ENCODE assay signal across 13 cellular contexts in genomic region chr1:53639251-53639721, GRCh38.
DNase-seq lines count a peak whose midpoint lies in the region; ATAC-seq lines count a peak whose summit lies in the region.
"Had no signal": no experiment of that assay in that cellular context is flagged by ENCODE, and none has a peak within 500 bp of the region (broad histone marks: within the 10 kb centered on the region; RNA-seq: fewer than 3 reads in every experiment).

No MANE protein-coding gene starts in this region.

- 38 to 47% methylated on average over 16 of the region's 16 CpGs for WGBS in aorta, 2 donors

- no peaks in the 10 kb centered on the region for H3K36me3 ChIP-seq in aorta (ENCODE audit: control insufficient read depth in 1 of 2, insufficient read depth in 2 of 2, low read length in 1 of 2)

- no peaks in the 10 kb centered on the region for H3K27me3 Mint-ChIP-seq in activated T-helper 1 cell treated with anti-CD3 and anti-CD28 coated beads, Interleukin-12 subunit alpha, Interleukin-12 subunit beta, Interleukin-2, Interleukin-4 antibody, amounts not matched to agents 30 ng/mL and 10 ng/mL and 1 ng/mL, durations not matched to agents 14 hours and 24 hours and 36 hours (ENCODE audit: insufficient read depth)
- H3K27me3 Mint-ChIP-seq: CD4-positive, alpha-beta T cell had no signal

- H3K27ac Mint-ChIP-seq in activated T-helper 1 cell treated with anti-CD3 and anti-CD28 coated beads, Interleukin-12 subunit alpha, Interleukin-12 subunit beta, Interleukin-2, Interleukin-4 antibody, amounts not matched to agents 30 ng/mL and 10 ng/mL and 1 ng/mL, durations not matched to agents 14 hours and 24 hours and 36 hours: no peak overlapping the region
- H3K27ac Mint-ChIP-seq: CD4-positive, alpha-beta T cell; H9; natural killer cell treated with Interleukin-12 subunit alpha and Interleukin-12 subunit beta and Interleukin-15 and Interleukin-18, amount 100 ng/mL, for 72 hours had no signal

- intact Hi-C loops in aorta (cut with DNase I): no loop called here
- intact Hi-C loops in activated T-helper 1 cell treated with anti-CD3 and anti-CD28 coated beads, Interleukin-12 subunit alpha, Interleukin-12 subunit beta, Interleukin-2, Interleukin-4 antibody, amounts not matched to agents 30 ng/mL and 10 ng/mL and 1 ng/mL, durations not matched to agents 14 hours and 24 hours and 36 hours (cut with micrococcal nuclease): no loop called here

- H3K4me1 Mint-ChIP-seq in activated T-helper 1 cell treated with anti-CD3 and anti-CD28 coated beads, Interleukin-12 subunit alpha, Interleukin-12 subunit beta, Interleukin-2, Interleukin-4 antibody, amounts not matched to agents 30 ng/mL and 10 ng/mL and 1 ng/mL, durations not matched to agents 14 hours and 24 hours and 36 hours (ENCODE audit: low read depth): no peaks in the 10 kb centered on the region

- no peaks in the 10 kb centered on the region for H3K9me3 Mint-ChIP-seq in activated T-helper 1 cell treated with anti-CD3 and anti-CD28 coated beads, Interleukin-12 subunit alpha, Interleukin-12 subunit beta, Interleukin-2, Interleukin-4 antibody, amounts not matched to agents 30 ng/mL and 10 ng/mL and 1 ng/mL, durations not matched to agents 14 hours and 24 hours and 36 hours
- H3K9me3 Mint-ChIP-seq: CD4-positive, alpha-beta T cell; H9; natural killer cell treated with Interleukin-12 subunit alpha and Interleukin-12 subunit beta and Interleukin-15 and Interleukin-18, amount 100 ng/mL, for 72 hours had no signal

- no peaks in the 10 kb centered on the region for H3K4me1 ChIP-seq in aorta (ENCODE audit: control insufficient read depth in 1 of 2, insufficient read depth in 2 of 2, low read length in 2 of 2)

- no peak overlapping the region for H3K4me3 ChIP-seq in aorta (ENCODE audit: low read length in 2 of 2)

- no peaks in the 10 kb centered on the region for H3K9me3 ChIP-seq in aorta (ENCODE audit: control insufficient read depth, low read length)

- ATAC-seq in aorta (ENCODE audit: low FRiP score): no peak
- ATAC-seq: natural killer cell treated with Interleukin-12 subunit alpha and Interleukin-12 subunit beta and Interleukin-15 and Interleukin-18, amount 100 ng/mL, for 72 hours had no signal

- DNase-seq in stimulated activated CD4-positive, alpha-beta T cell treated with anti-CD3 and anti-CD28 coated beads, Interleukin-15, amount 100 ng/mL, for 24 hours: peak; percentile 9
- DNase-seq in stimulated activated CD4-positive, alpha-beta T cell treated with anti-CD3 and anti-CD28 coated beads, Interleukin-4, amount 100 ng/mL, for 24 hours: no peak
- DNase-seq in SW480 (ENCODE audit: low spot score) (peak; percentile 74), kidney glomerular epithelial cell (lab: John Stamatoyannopoulos, UW) (peak; percentile 93), aorta (peak; percentile 35 to 41), NCI-H1092 (lab: John Stamatoyannopoulos, UW) (no peak), SIG-M5 treated with dmso at 0.1 percent for 504 hours (lab: John Stamatoyannopoulos, UW; ENCODE audit: unreplicated experiment) (no peak)
- DNase-seq in activated T-helper 1 cell treated with anti-CD3 and anti-CD28 coated beads, Interleukin-12 subunit alpha, Interleukin-12 subunit beta, Interleukin-2, Interleukin-4 antibody, amounts not matched to agents 30 ng/mL and 10 ng/mL and 1 ng/mL, durations not matched to agents 14 hours and 24 hours and 36 hours (ENCODE audit: low spot score): no peak
- DNase-seq: amniotic stem cell had no signal

- H3K27me3 ChIP-seq in aorta (ENCODE audit: control insufficient read depth in 1 of 2, insufficient read depth in 2 of 2, low read length in 1 of 2): no peaks in the 10 kb centered on the region

- H3K27ac ChIP-seq in aorta (ENCODE audit: low read depth in 1 of 2, low read length in 2 of 2): no peak overlapping the region
- H3K27ac ChIP-seq: HL-60 had no signal

- no peak overlapping the region for H3K4me3 Mint-ChIP-seq in activated T-helper 1 cell treated with anti-CD3 and anti-CD28 coated beads, Interleukin-12 subunit alpha, Interleukin-12 subunit beta, Interleukin-2, Interleukin-4 antibody, amounts not matched to agents 30 ng/mL and 10 ng/mL and 1 ng/mL, durations not matched to agents 14 hours and 24 hours and 36 hours
- H3K4me3 Mint-ChIP-seq: CD4-positive, alpha-beta T cell; H9; natural killer cell treated with Interleukin-12 subunit alpha and Interleukin-12 subunit beta and Interleukin-15 and Interleukin-18, amount 100 ng/mL, for 72 hours had no signal

- no peaks in the 10 kb centered on the region for H3K36me3 Mint-ChIP-seq in activated T-helper 1 cell treated with anti-CD3 and anti-CD28 coated beads, Interleukin-12 subunit alpha, Interleukin-12 subunit beta, Interleukin-2, Interleukin-4 antibody, amounts not matched to agents 30 ng/mL and 10 ng/mL and 1 ng/mL, durations not matched to agents 14 hours and 24 hours and 36 hours (ENCODE audit: low read depth)
- H3K36me3 Mint-ChIP-seq: natural killer cell treated with Interleukin-12 subunit alpha and Interleukin-12 subunit beta and Interleukin-15 and Interleukin-18, amount 100 ng/mL, for 72 hours had no signal

Comparison
In these comparisons a context has a peak if more than half of its experiments do, and no peak if none do; other contexts are left out.
1. DNase-seq: peak in stimulated activated CD4-positive, alpha-beta T cell treated with anti-CD3 and anti-CD28 coated beads, Interleukin-15, amount 100 ng/mL, for 24 hours (single experiment), SW480 (single experiment), kidney glomerular epithelial cell (single experiment) and aorta (2 of 2); none in stimulated activated CD4-positive, alpha-beta T cell treated with anti-CD3 and anti-CD28 coated beads, Interleukin-4, amount 100 ng/mL, for 24 hours (single experiment), activated T-helper 1 cell treated with anti-CD3 and anti-CD28 coated beads, Interleukin-12 subunit alpha, Interleukin-12 subunit beta, Interleukin-2, Interleukin-4 antibody, amounts not matched to agents 30 ng/mL and 10 ng/mL and 1 ng/mL, durations not matched to agents 14 hours and 24 hours and 36 hours (single experiment), NCI-H1092 (single experiment) and SIG-M5 treated with dmso at 0.1 percent for 504 hours (single experiment).